In the genomic region with DNA sequence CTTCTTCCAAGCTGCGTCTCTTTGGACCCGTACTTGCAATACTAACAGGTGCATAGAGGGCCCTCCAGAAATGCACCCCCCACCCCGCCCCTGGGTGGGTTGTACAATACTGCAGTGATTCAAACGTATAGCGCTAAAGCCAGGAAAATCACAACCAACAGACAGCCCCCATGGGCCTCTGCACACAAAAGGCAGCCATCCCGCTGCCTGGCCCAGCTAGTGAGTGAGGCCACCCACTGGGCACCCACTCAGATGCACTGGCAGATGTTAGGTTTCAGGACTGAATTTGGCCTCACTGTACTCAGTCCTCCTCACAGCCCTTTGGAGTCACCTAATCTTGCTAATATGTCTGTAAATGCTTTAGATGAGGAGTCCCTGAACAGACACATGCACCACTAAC, we compare ENCODE assay signal across 19 cellular contexts.
"Had no signal": no experiment of that assay in that cellular context is flagged by ENCODE, and none has a peak within 500 bp of the region (broad histone marks: within the 10 kb centered on the region; RNA-seq: fewer than 3 reads in every experiment).

No MANE protein-coding gene starts in this region.

- H3K9me3 ChIP-seq: colonic mucosa, left ventricle myocardium inferior, lower lobe of right lung, right atrium auricular region, sigmoid colon, thyroid gland had no signal

- H3K36me3 Mint-ChIP-seq: memory B cell; mesothelial cell of epicardium; natural killer cell treated with Interleukin-12 subunit alpha and Interleukin-12 subunit beta and Interleukin-15 and Interleukin-18, amount 100 ng/mL, for 72 hours; type B pancreatic cell had no signal

- H3K27me3 ChIP-seq: colonic mucosa, right atrium auricular region, sigmoid colon, thyroid gland had no signal

- ATAC-seq: left cardiac atrium; natural killer cell treated with Interleukin-12 subunit alpha and Interleukin-12 subunit beta and Interleukin-15 and Interleukin-18, amount 100 ng/mL, for 72 hours had no signal

- H3K4me3 ChIP-seq: colonic mucosa, left ventricle myocardium inferior, lower lobe of right lung, right atrium auricular region, sigmoid colon, skin epidermis, thyroid gland had no signal

- H3K9me3 Mint-ChIP-seq: memory B cell; mesothelial cell of epicardium; natural killer cell treated with Interleukin-12 subunit alpha and Interleukin-12 subunit beta and Interleukin-15 and Interleukin-18, amount 100 ng/mL, for 72 hours; type B pancreatic cell had no signal

- H3K27me3 Mint-ChIP-seq: type B pancreatic cell had no signal

- H3K4me1 ChIP-seq: colonic mucosa, left ventricle myocardium inferior, lower lobe of right lung, right atrium auricular region, thyroid gland had no signal

- H3K27ac ChIP-seq: colonic mucosa, left ventricle myocardium inferior, lower lobe of right lung, right atrium auricular region, sigmoid colon, skin epidermis, thyroid gland had no signal

- DNase-seq: colonic mucosa; dermis blood vessel endothelial cell; effector CD4-positive, alpha-beta T cell; kidney; left cardiac atrium; left ventricle myocardium inferior; lower lobe of right lung; occipital lobe; sigmoid colon; stimulated activated CD4-positive, alpha-beta T cell treated with anti-CD3 and anti-CD28 coated beads, Interleukin-2, amount 100 ng/mL, for 24 hours; stimulated activated CD4-positive, alpha-beta T cell treated with anti-CD3 and anti-CD28 coated beads, Interleukin-4, amount 100 ng/mL, for 4 hours; stimulated activated naive CD4-positive, alpha-beta T cell; thyroid gland had no signal

- H3K27ac Mint-ChIP-seq: memory B cell; mesothelial cell of epicardium; natural killer cell treated with Interleukin-12 subunit alpha and Interleukin-12 subunit beta and Interleukin-15 and Interleukin-18, amount 100 ng/mL, for 72 hours; type B pancreatic cell had no signal

- H3K36me3 ChIP-seq: colonic mucosa, left ventricle myocardium inferior, lower lobe of right lung, right atrium auricular region, sigmoid colon, thyroid gland had no signal

- H3K4me3 Mint-ChIP-seq: memory B cell; mesothelial cell of epicardium; natural killer cell treated with Interleukin-12 subunit alpha and Interleukin-12 subunit beta and Interleukin-15 and Interleukin-18, amount 100 ng/mL, for 72 hours; type B pancreatic cell had no signal
